In the genomic region with DNA sequence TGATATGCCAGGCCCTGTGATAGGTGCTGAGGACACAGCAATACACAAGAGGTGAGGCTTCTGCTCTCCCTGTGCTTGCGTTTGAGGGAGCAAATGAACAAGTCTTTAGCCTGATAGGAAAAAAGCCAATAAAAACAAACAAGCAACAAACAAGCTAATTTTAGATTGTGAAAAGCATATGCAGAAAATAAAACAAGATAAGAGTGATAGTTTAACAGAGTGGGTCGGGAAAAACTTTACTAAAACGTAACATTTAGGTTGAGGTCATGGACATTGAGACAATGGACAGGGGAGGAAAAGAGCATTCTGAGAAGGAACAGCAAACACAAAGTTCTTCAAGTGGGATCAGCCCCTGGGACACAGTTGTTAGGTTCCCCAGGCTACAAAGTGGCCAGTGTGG, we compare ENCODE assay signal across 9 cellular contexts. TPM values are rescaled to one million over a fixed set of nuclear protein-coding genes. Genes with fewer than 3 reads are reported as not detected.
DNase-seq lines count a peak whose midpoint lies in the region; ATAC-seq, FAIRE-seq and TF ChIP-seq lines count a peak whose summit lies in the region.
"Had no signal": no experiment of that assay in that cellular context is flagged by ENCODE, and none has a peak within 500 bp of the region (broad histone marks: within the 10 kb centered on the region; RNA-seq: fewer than 3 reads in every experiment).

No MANE protein-coding gene starts in this region.

- TF ChIP-seq POLR2A in endothelial cell of umbilical vein (IDR thresholded peaks at IDR 0.05; ENCODE audit: low read depth, low read length) (no peak), gastrocnemius medialis (IDR thresholded peaks at IDR 0.05) (no peak), erythroblast (IDR thresholded peaks at IDR 0.05; ENCODE audit: low read length) (no peak)

- H2AFZ ChIP-seq in endothelial cell of umbilical vein (ENCODE audit: low read depth, low read length), result no peak overlapping the region

- FAIRE-seq in endothelial cell of umbilical vein (lab: Jason Lieb, UNC), result no peak

- in situ Hi-C loops in gastrocnemius medialis (cut with MboI; ENCODE audit: low sequenced_read_pairs in 4 of 4), result no loop called here

- CTCF ChIA-PET in endothelial cell of umbilical vein (lab: Charles Lee), result interaction anchor here (0.8 to 4.2 kb wide), 5 partner anchors 18 to 333 kb away, joined by 3 to 36 read pairs (median 4); no protein-coding TSS in a partner anchor

- intact Hi-C loops in endothelial cell of umbilical vein (cut with micrococcal nuclease) (no loop called here), gastrocnemius medialis (cut with DNase I; ENCODE audit: low total_unique reads) (loop anchor here (10.0 kb wide), 1 partner anchor 332 kb away; no protein-coding TSS in a partner anchor)

- H3K79me2 ChIP-seq in endothelial cell of umbilical vein (ENCODE audit: control insufficient read depth, insufficient read depth, low read length), result no peaks in the 10 kb centered on the region

- no peak for TF ChIP-seq CTCF in RWPE2 (IDR thresholded peaks at IDR 0.05; ENCODE audit: poor library complexity, severe bottlenecking)
- no peak for TF ChIP-seq CTCF in endothelial cell of umbilical vein (IDR thresholded peaks at IDR 0.05; ENCODE audit: extremely low read depth in 1 of 2, insufficient read depth in 1 of 2, low read depth in 1 of 2, low read length in 2 of 2)
- no peak for TF ChIP-seq CTCF in gastrocnemius medialis (IDR thresholded peaks at IDR 0.05 in 4 of 5, conservative IDR thresholded peaks at IDR 0.05 in 1 of 5)

- H3K36me3 ChIP-seq in RWPE2 (ENCODE audit: low read depth) (peaks cover 11% of the 10 kb centered on the region), endothelial cell of umbilical vein (ENCODE audit: control insufficient read depth in 2 of 2, extremely low read depth in 1 of 2, insufficient read depth in 2 of 2, low read length in 2 of 2) (no peaks in the 10 kb centered on the region), gastrocnemius medialis (no peaks in the 10 kb centered on the region)

- POLR2A ChIA-PET in endothelial cell of umbilical vein (lab: Charles Lee), result no interaction called here

- no peaks in the 10 kb centered on the region for H3K27me3 ChIP-seq in RWPE2 (ENCODE audit: insufficient read depth, poor library complexity, severe bottlenecking)
- H3K27me3 ChIP-seq in endothelial cell of umbilical vein (ENCODE audit: control insufficient read depth in 2 of 2, insufficient read depth in 2 of 2, low read length in 2 of 2), result peaks cover 24 to 27% of the 10 kb centered on the region in 2 experiments
- H3K27me3 ChIP-seq in gastrocnemius medialis, result no peaks in the 10 kb centered on the region

- ATAC-seq in RWPE2 (ENCODE audit: low read depth) (no peak), gastrocnemius medialis (no peak), HG02870 (IDR thresholded peaks at IDR 0.05; ENCODE audit: unreplicated experiment) (no peak), esophagus mucosa (no peak)

- no peak overlapping the region for H3K4me2 ChIP-seq in endothelial cell of umbilical vein (ENCODE audit: insufficient read depth, low read length)

- no TSS peak for BruUV-seq in endothelial cell of umbilical vein (replicated peaks; lab: Mats Ljungman, UMichigan)

- peak overlapping the region; percentile 46; the same call in 1 of the 2 replicates for H3K4me3 ChIP-seq in GM08714 (ENCODE audit: low read length)
- H3K4me3 ChIP-seq in RWPE2 (ENCODE audit: severe bottlenecking), result no peak overlapping the region
- H3K4me3 ChIP-seq in endothelial cell of umbilical vein (replicated peaks in 1 of 3; ENCODE audit: insufficient read depth in 1 of 3, low read depth in 1 of 3, low read length in 3 of 3), result no peak overlapping the region
- peak overlapping the region in 3 of 4 donors; percentile 1 to 91 (median 11) for H3K4me3 ChIP-seq in gastrocnemius medialis

- DNase-seq in RWPE2 (ENCODE audit: low spot score), result no peak
- DNase-seq in endothelial cell of umbilical vein (ENCODE audit: low read depth, low spot score), result peak; percentile 10
- DNase-seq in gastrocnemius medialis, result no peak
- no peak for DNase-seq in erythroblast (lab: John Stamatoyannopoulos, UW)
- no peak for DNase-seq in NCI-H187 treated with DMSO at 0.1 percent for 48 hours (lab: John Stamatoyannopoulos, UW)
- DNase-seq: glutamatergic neuron had no signal

- no peak overlapping the region for H3K9ac ChIP-seq in endothelial cell of umbilical vein (replicated peaks; ENCODE audit: extremely low read depth, insufficient read depth, low read length)

- H3K9me3 ChIP-seq in RWPE2 (ENCODE audit: severe bottlenecking) (peaks cover 3% of the 10 kb centered on the region), endothelial cell of umbilical vein (replicated peaks; ENCODE audit: control insufficient read depth, insufficient read depth, low read length) (no peaks in the 10 kb centered on the region), gastrocnemius medialis (no peaks in the 10 kb centered on the region)

- no peaks in the 10 kb centered on the region for H4K20me1 ChIP-seq in endothelial cell of umbilical vein (replicated peaks; ENCODE audit: control insufficient read depth, extremely low read depth, insufficient read depth, low read length)

- H3K4me1 ChIP-seq in RWPE2 (ENCODE audit: insufficient read depth, poor library complexity, severe bottlenecking) (peaks cover 54% of the 10 kb centered on the region), endothelial cell of umbilical vein (ENCODE audit: control insufficient read depth, extremely low read depth, insufficient read depth, low read length) (peaks cover 19% of the 10 kb centered on the region), gastrocnemius medialis (peaks cover 20 to 28% of the 10 kb centered on the region in 2 donors)

- dilution Hi-C loops in endothelial cell of umbilical vein (cut with MboI; ENCODE audit: extremely low pct_ligation_motif_present, low sequenced_read_pairs), result no loop called here

- H3K27ac ChIP-seq in RWPE2 (ENCODE audit: poor library complexity, severe bottlenecking), result peak overlapping the region; percentile 66
- H3K27ac ChIP-seq in endothelial cell of umbilical vein (ENCODE audit: insufficient read depth, low read depth, low read length), result no peak overlapping the region
- peak overlapping the region; percentile 81 to 87 (median 84) for H3K27ac ChIP-seq in gastrocnemius medialis

- H3K9me1 ChIP-seq in endothelial cell of umbilical vein (replicated peaks; ENCODE audit: control insufficient read depth, extremely low read depth, insufficient read depth, low read length), result no peaks in the 10 kb centered on the region

TF ChIP-seq in endothelial cell of umbilical vein, 7 proteins besides CTCF, POLR2A, EP300 and RAD21:
- TF ChIP-seq EZH2 (IDR thresholded peaks at IDR 0.05; ENCODE audit: borderline replicate concordance, low read depth, low read length, severe bottlenecking) (no peak), MYC (IDR thresholded peaks at IDR 0.05; ENCODE audit: low read depth, low read length) (no peak), POLR2AphosphoS5 (IDR thresholded peaks at IDR 0.05; ENCODE audit: insufficient read depth, low read depth, low read length) (no peak), GATA2 (IDR thresholded peaks at IDR 0.05; ENCODE audit: insufficient read depth, insufficient read length, low read depth, low read length) (no peak), JUN (IDR thresholded peaks at IDR 0.05; ENCODE audit: borderline replicate concordance, insufficient read depth, insufficient read length, low read depth) (no peak)
- TF ChIP-seq, protein P1, sequence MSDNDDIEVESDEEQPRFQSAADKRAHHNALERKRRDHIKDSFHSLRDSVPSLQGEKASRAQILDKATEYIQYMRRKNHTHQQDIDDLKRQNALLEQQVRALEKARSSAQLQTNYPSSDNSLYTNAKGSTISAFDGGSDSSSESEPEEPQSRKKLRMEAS (IDR thresholded peaks at IDR 0.05; ENCODE audit: insufficient read depth, insufficient read length), result no peak
TF ChIP-seq in endothelial cell of umbilical vein: peak in this region for 0.

RNA-seq across cellular contexts. Expression of gene SMIM3, which starts 4.3 kb away (rescaled TPM):
- 0.97 and 1.0 TPM in 2 replicates for total RNA-seq in endothelial cell of umbilical vein
- 1.4 and 2.0 TPM in 2 replicates for polyA plus RNA-seq in endothelial cell of umbilical vein
- 1.8 TPM in 2 replicates for polyA plus RNA-seq in endothelial cell of umbilical vein (2011; cell fraction: cytosol; rRNA removed)
- polyA plus RNA-seq in endothelial cell of umbilical vein (2011; cell fraction: nucleus; rRNA removed), result 0.74 and 0.94 TPM in 2 replicates
- 0.59 and 1.2 TPM in 2 replicates for polyA plus RNA-seq in endothelial cell of umbilical vein (2012)
- polyA minus RNA-seq in endothelial cell of umbilical vein, result 0.75 and 1.6 TPM in 2 replicates
- not detected for polyA minus RNA-seq in endothelial cell of umbilical vein (2011; cell fraction: cytosol; rRNA and poly(A)+ RNA removed)
- polyA minus RNA-seq in endothelial cell of umbilical vein (2011; cell fraction: nucleus; rRNA and poly(A)+ RNA removed), result 0.48 TPM in 2 replicates
- 10 to 100 TPM; 14.2 to 17.9 (median 15.4) TPM for total RNA-seq in gastrocnemius medialis
- 17.0 TPM for total RNA-seq in esophagus mucosa

RNA-seq across cellular contexts. Expression of gene DCTN4, which starts 24.0 kb away (rescaled TPM):
- total RNA-seq in endothelial cell of umbilical vein (42.8 and 47.3 TPM in 2 replicates), gastrocnemius medialis (10 to 100 TPM; 66.6 to 92.6 (median 72.8) TPM), esophagus mucosa (49.4 TPM)
- 18.8 and 22.4 TPM in 2 replicates for polyA plus RNA-seq in endothelial cell of umbilical vein
- 22.7 and 24.4 TPM in 2 replicates for polyA plus RNA-seq in endothelial cell of umbilical vein (2011; cell fraction: cytosol; rRNA removed)
- 42.1 and 42.4 TPM in 2 replicates for polyA plus RNA-seq in endothelial cell of umbilical vein (2011; cell fraction: nucleus; rRNA removed)
- 21.6 and 26.9 TPM in 2 replicates for polyA plus RNA-seq in endothelial cell of umbilical vein (2012)
- 50.5 and 61.8 TPM in 2 replicates for polyA minus RNA-seq in endothelial cell of umbilical vein
- 29.8 TPM for polyA minus RNA-seq in endothelial cell of umbilical vein (2011; cell fraction: cytosol; rRNA and poly(A)+ RNA removed)
- polyA minus RNA-seq in endothelial cell of umbilical vein (2011; cell fraction: nucleus; rRNA and poly(A)+ RNA removed), result 80.2 and 92.1 TPM in 2 replicates

Comparison
In these comparisons a context has a peak if more than half of its experiments do, and no peak if none do; other contexts are left out.
1. H3K4me3 ChIP-seq: peak in GM08714 (single experiment) and gastrocnemius medialis (3 of 4); none in RWPE2 (single experiment) and endothelial cell of umbilical vein (0 of 3).